16 cellular contexts compared by ENCODE assay signal in the genomic region with DNA sequence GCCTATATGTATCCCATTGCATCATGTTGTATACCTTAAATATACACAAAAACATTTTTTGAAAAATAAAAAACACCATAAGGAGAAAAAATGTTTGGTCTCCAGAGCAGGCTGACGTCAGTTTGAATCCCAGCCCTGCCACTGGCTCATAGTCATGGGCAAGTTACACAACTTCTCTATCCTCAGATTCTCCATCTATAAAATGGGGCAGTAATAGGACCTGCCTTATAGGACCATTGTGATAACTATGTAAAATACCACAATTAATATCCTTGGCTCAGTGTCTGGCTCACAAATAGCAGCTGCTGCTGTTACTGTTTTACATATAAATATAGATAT.
DNase-seq lines count a peak whose midpoint lies in the region; ATAC-seq and TF ChIP-seq lines count a peak whose summit lies in the region.
"Had no signal": no experiment of that assay in that cellular context is flagged by ENCODE, and none has a peak within 500 bp of the region (broad histone marks: within the 10 kb centered on the region; RNA-seq: fewer than 3 reads in every experiment).

No MANE protein-coding gene starts in this region.

- H3K27me3 Mint-ChIP-seq in natural killer cell (ENCODE audit: low read depth in 2 of 2): no peaks in the 10 kb centered on the region

- H3K27ac ChIP-seq in heart left ventricle (peak overlapping the region in 2 of 12 donors; percentile 28 to 61), WERI-Rb-1 (no peak overlapping the region)
- H3K27ac ChIP-seq: body of pancreas, stomach had no signal

- WGBS in heart left ventricle, 4 donors: 89 to 97% (median 93%) methylated on average over 1 of the region's 1 CpG

- DNase-seq in left cardiac atrium (peak; percentile 15), heart left ventricle (no peak), natural killer cell (peak; percentile 26), WERI-Rb-1 (no peak), NCI-H524 treated with DMSO at 0.1 percent for 48 hours (lab: John Stamatoyannopoulos, UW) (no peak)
- DNase-seq in activated CD8-positive, alpha-beta memory T cell treated with anti-CD3 and anti-CD28 coated beads, Interleukin-2, amount 50 U/mL, for 48 hours: peak; percentile 25
- DNase-seq: activated CD4-positive, alpha-beta T cell treated with anti-CD3 and anti-CD28 coated beads, Interleukin-2, amount 50 U/mL, for 4 hours; left ventricle myocardium inferior; NCI-H1436 treated with DMSO at 0.1 percent for 48 hours; occipital lobe had no signal

- H3K36me3 ChIP-seq in heart left ventricle (peaks cover 0 to 26% (median 10%) of the 10 kb centered on the region in 9 donors), WERI-Rb-1 (peaks cover 9% of the 10 kb centered on the region)
- H3K36me3 ChIP-seq: HAP-1 had no signal

- intact Hi-C loops in left cardiac atrium (cut with DNase I): no loop called here
- intact Hi-C loops in heart left ventricle (cut with DNase I): no loop called here
- intact Hi-C loops in natural killer cell (cut with micrococcal nuclease): loop anchor here (1.0 to 10.0 kb wide), 2 partner anchors 24 to 240 kb away; no protein-coding TSS in a partner anchor

- H3K9me3 ChIP-seq in heart left ventricle (no peaks in the 10 kb centered on the region), WERI-Rb-1 (ENCODE audit: severe bottlenecking) (no peaks in the 10 kb centered on the region)
- H3K9me3 ChIP-seq: body of pancreas, HAP-1, left ventricle myocardium inferior, stomach had no signal

- TF ChIP-seq POLR2A in heart left ventricle (IDR thresholded peaks at IDR 0.05): no peak

- H3K4me1 ChIP-seq in heart left ventricle: peaks cover 0 to 38% (median 17%) of the 10 kb centered on the region in 12 donors
- H3K4me1 ChIP-seq: body of pancreas, HAP-1 had no signal

- TF ChIP-seq CTCF in heart left ventricle (IDR thresholded peaks at IDR 0.05) (no peak), natural killer cell (IDR thresholded peaks at IDR 0.05) (no peak), WERI-Rb-1 (IDR thresholded peaks at IDR 0.05; ENCODE audit: low read depth, low read length) (no peak)

- peaks cover 69 to 86% of the 10 kb centered on the region in 2 donors for H3K4me1 Mint-ChIP-seq in natural killer cell

- peak overlapping the region; percentile 97 to 99 for H3K27ac Mint-ChIP-seq in natural killer cell

- peak overlapping the region; percentile 61 for H3K4me3 Mint-ChIP-seq in natural killer cell

- no peaks in the 10 kb centered on the region for H3K36me3 Mint-ChIP-seq in natural killer cell

- H3K4me3 ChIP-seq in heart left ventricle: no peak overlapping the region
- no peak overlapping the region for H3K4me3 ChIP-seq in WERI-Rb-1 (ENCODE audit: low read depth, low read length)
- H3K4me3 ChIP-seq: body of pancreas, HAP-1, left ventricle myocardium inferior, stomach had no signal

- H3K27me3 ChIP-seq in heart left ventricle (no peaks in the 10 kb centered on the region), WERI-Rb-1 (ENCODE audit: insufficient read depth, low read depth, severe bottlenecking) (no peaks in the 10 kb centered on the region)
- H3K27me3 ChIP-seq: body of pancreas, stomach had no signal

- ATAC-seq in left cardiac atrium (no peak), heart left ventricle (no peak), natural killer cell (no peak), GM18861 (IDR thresholded peaks at IDR 0.05; ENCODE audit: unreplicated experiment) (no peak)
- ATAC-seq: body of pancreas, sciatic nerve, SK-N-SH treated with all-trans-retinoic acid at 6 μM for 48 hours had no signal

- no peaks in the 10 kb centered on the region for H3K9me3 Mint-ChIP-seq in natural killer cell

Comparison
In these comparisons a context has a peak if more than half of its experiments do, and no peak if none do; other contexts are left out.
1. DNase-seq: peak in left cardiac atrium (single experiment), activated CD8-positive, alpha-beta memory T cell treated with anti-CD3 and anti-CD28 coated beads, Interleukin-2, amount 50 U/mL, for 48 hours (single experiment) and natural killer cell (single experiment); none in heart left ventricle (0 of 5), WERI-Rb-1 (single experiment) and NCI-H524 treated with DMSO at 0.1 percent for 48 hours (single experiment).